ENCODE assay signal across 8 cellular contexts in genomic region chr1:151346082-151346768, GRCh38. TPM values are rescaled to one million over a fixed set of nuclear protein-coding genes. Genes with fewer than 3 reads are reported as not detected.
DNase-seq lines count a peak whose midpoint lies in the region; ATAC-seq and TF ChIP-seq lines count a peak whose summit lies in the region.

No MANE protein-coding gene starts in this region.

- no peaks in the 10 kb centered on the region for H3K27me3 ChIP-seq in parathyroid adenoma (ENCODE audit: control insufficient read depth, insufficient read depth, low read length)

- H3K36me3 Mint-ChIP-seq in Calu3 (ENCODE audit: insufficient read depth, unreplicated experiment) = peaks cover 39% of the 10 kb centered on the region

- peak overlapping the region; percentile 85 for H2AFZ ChIP-seq in parathyroid adenoma

- peaks cover 2% of the 10 kb centered on the region for H3K9me3 Mint-ChIP-seq in Calu3 (ENCODE audit: low read depth, unreplicated experiment)

- H3K27me3 Mint-ChIP-seq in Calu3 (ENCODE audit: unreplicated experiment) = no peaks in the 10 kb centered on the region

- peak overlapping the region; percentile 59 for H3K4me2 ChIP-seq in parathyroid adenoma (ENCODE audit: low read length)

- no peaks in the 10 kb centered on the region for H3K79me2 ChIP-seq in parathyroid adenoma

- H3K4me3 ChIP-seq in SK-N-MC = peak overlapping the region; percentile 87
- peak overlapping the region; percentile 67 for H3K4me3 ChIP-seq in parathyroid adenoma (ENCODE audit: low read depth, low read length)

- peaks cover 24% of the 10 kb centered on the region for H3K4me1 Mint-ChIP-seq in Calu3 (ENCODE audit: low read depth, unreplicated experiment)

- no peaks in the 10 kb centered on the region for H3K9me3 ChIP-seq in SK-N-MC (ENCODE audit: low read depth, low read length)
- no peaks in the 10 kb centered on the region for H3K9me3 ChIP-seq in parathyroid adenoma (ENCODE audit: control insufficient read depth, low read length)

- BruUV-seq in Calu3 (replicated peaks; lab: Mats Ljungman, UMichigan) = TSS peak; percentile 74

- TF ChIP-seq CTCF in Calu3 (IDR thresholded peaks at IDR 0.05; ENCODE audit: unreplicated experiment) (no peak), parathyroid adenoma (IDR thresholded peaks at IDR 0.05) (no peak)

- intact Hi-C loops in Calu3 (cut with micrococcal nuclease; ENCODE audit: unreplicated experiment) = no loop called here

- CTCF ChIA-PET in Calu3 (lab: Charles Lee) = interaction anchor here (0.7 kb wide), 1 partner anchor 655 kb away, joined by 5 read pairs; no protein-coding TSS in a partner anchor

- H3K27ac ChIP-seq in SK-N-MC (peak overlapping the region; percentile 92), epithelial cell of prostate (peak overlapping the region; percentile 36), parathyroid adenoma (peak overlapping the region; percentile 80)

- no peaks in the 10 kb centered on the region for H3K4me1 ChIP-seq in parathyroid adenoma

- H3K36me3 ChIP-seq in SK-N-MC (ENCODE audit: insufficient read depth, low read length) = peaks cover 17% of the 10 kb centered on the region; the same call in 1 of the 2 replicates
- H3K36me3 ChIP-seq in parathyroid adenoma (ENCODE audit: control insufficient read depth, insufficient read depth, low read length) = no peaks in the 10 kb centered on the region

- ATAC-seq in HG03521 (IDR thresholded peaks at IDR 0.05; ENCODE audit: unreplicated experiment) (no peak), GM18870 (IDR thresholded peaks at IDR 0.05; ENCODE audit: unreplicated experiment) (no peak)

- DNase-seq in Calu3 (no peak), SK-N-MC (ENCODE audit: low read depth, low spot score) (no peak), epithelial cell of prostate (ENCODE audit: low read depth, low spot score) (no peak), NOMO-1 (lab: John Stamatoyannopoulos, UW; ENCODE audit: unreplicated experiment in 2 of 2) (no peak), NCI-H187 treated with DMSO at 0.1 percent for 48 hours (lab: John Stamatoyannopoulos, UW) (no peak)

- H3K9ac ChIP-seq in SK-N-MC (ENCODE audit: insufficient read length) = peak overlapping the region; percentile 88
- H3K9ac ChIP-seq in parathyroid adenoma = no peak overlapping the region

- H3K4me3 Mint-ChIP-seq in Calu3 (ENCODE audit: low read depth, unreplicated experiment) = peak overlapping the region; percentile 95

- peak overlapping the region; percentile 95 for H3K27ac Mint-ChIP-seq in Calu3 (ENCODE audit: unreplicated experiment)

RNA-seq across cellular contexts. Expression of gene RFX5, which starts 0.8 kb away (rescaled TPM):
- 82.4 and 88.1 TPM in 2 replicates for total RNA-seq in Calu3 (2022)

RNA-seq across cellular contexts. Expression of gene PI4KB, which starts 19.0 kb away (rescaled TPM):
- total RNA-seq in Calu3 (2022) = 50.7 and 57.6 TPM in 2 replicates

RNA-seq across cellular contexts. Expression of gene SELENBP1, which starts 26.3 kb away (rescaled TPM):
- 7.8 and 9.8 TPM in 2 replicates for total RNA-seq in Calu3 (2022)

RNA-seq across cellular contexts. Expression of gene PSMB4, which starts 53.1 kb away (rescaled TPM):
- 355 and 411 TPM in 2 replicates for total RNA-seq in Calu3 (2022)

Comparison
In these comparisons a context has a peak if more than half of its experiments do, and no peak if none do; other contexts are left out.
1. H3K27ac ChIP-seq: peak in every context shown above with its lines; median percentile 92 in SK-N-MC; 80 in parathyroid adenoma; 36 in epithelial cell of prostate.